ENCODE assay signal across 8 cellular contexts in the genomic region with DNA sequence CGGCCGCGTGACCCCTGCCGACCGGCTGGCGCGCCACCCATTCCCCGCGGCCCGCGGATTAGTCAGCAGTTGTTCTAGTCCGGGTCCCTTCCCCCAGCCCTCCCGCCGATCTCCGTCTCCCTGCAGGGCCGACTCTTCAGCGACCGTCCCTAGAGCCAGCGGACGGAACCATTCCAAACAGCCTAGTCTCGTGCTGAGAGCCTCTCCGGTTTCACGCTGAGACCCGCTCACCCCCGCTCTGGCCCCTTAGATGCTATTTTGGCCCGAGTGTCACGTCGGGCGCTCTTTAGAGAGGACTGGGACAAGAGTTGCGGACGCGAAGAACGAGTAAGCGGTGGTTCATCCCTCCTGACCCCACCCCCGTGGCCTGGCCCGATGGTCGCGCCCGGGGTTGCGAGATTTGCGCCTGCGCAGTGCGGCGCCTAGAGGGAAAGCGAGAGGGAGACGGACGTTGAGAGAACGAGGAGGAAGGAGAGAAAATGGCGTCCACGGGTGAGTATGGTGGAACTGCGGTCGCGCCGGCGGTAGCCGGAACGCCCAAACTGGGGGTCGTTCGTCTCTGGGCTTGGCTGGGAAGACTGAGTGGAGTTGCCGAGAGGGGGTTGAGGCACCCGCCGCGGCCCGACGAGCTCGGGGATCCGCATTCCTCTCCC.
DNase-seq lines count a peak whose midpoint lies in the region; ATAC-seq lines count a peak whose summit lies in the region.

A gene with protein sequence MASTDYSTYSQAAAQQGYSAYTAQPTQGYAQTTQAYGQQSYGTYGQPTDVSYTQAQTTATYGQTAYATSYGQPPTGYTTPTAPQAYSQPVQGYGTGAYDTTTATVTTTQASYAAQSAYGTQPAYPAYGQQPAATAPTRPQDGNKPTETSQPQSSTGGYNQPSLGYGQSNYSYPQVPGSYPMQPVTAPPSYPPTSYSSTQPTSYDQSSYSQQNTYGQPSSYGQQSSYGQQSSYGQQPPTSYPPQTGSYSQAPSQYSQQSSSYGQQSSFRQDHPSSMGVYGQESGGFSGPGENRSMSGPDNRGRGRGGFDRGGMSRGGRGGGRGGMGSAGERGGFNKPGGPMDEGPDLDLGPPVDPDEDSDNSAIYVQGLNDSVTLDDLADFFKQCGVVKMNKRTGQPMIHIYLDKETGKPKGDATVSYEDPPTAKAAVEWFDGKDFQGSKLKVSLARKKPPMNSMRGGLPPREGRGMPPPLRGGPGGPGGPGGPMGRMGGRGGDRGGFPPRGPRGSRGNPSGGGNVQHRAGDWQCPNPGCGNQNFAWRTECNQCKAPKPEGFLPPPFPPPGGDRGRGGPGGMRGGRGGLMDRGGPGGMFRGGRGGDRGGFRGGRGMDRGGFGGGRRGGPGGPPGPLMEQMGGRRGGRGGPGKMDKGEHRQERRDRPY (plus strand): TSS at position 411 of the 653 bp plus-strand sequence. CDS start 69 bp downstream, at position 480.
A gene (minus strand): TSS at position 124 of the 653 bp plus-strand sequence. CDS start 2,355 bp downstream, outside the sequence.

- H3K27ac Mint-ChIP-seq in activated naive CD4-positive, alpha-beta T cell treated with anti-CD3 and anti-CD28 coated beads, Interleukin-2, amount 10 ng/mL, durations not matched to agents 7 days and 5 days, result peak within 1 kb of the TSS; percentile 96

- H3K9ac ChIP-seq in SK-N-MC (ENCODE audit: insufficient read length), result peak within 1 kb of the TSS; percentile 100

- peak; percentile 73 for ATAC-seq in HG02571 (IDR thresholded peaks at IDR 0.05; ENCODE audit: unreplicated experiment)

- peaks cover 70% of the 10 kb centered on the region for H3K36me3 ChIP-seq in SK-N-MC (ENCODE audit: insufficient read depth, low read length)

- no peaks in the 10 kb centered on the region for H3K9me3 ChIP-seq in SK-N-MC (ENCODE audit: low read depth, low read length)

- H3K4me1 Mint-ChIP-seq in activated naive CD4-positive, alpha-beta T cell treated with anti-CD3 and anti-CD28 coated beads, Interleukin-2, amount 10 ng/mL, durations not matched to agents 7 days and 5 days, result peaks cover 50% of the 10 kb centered on the region

- H3K27me3 Mint-ChIP-seq in activated naive CD4-positive, alpha-beta T cell treated with anti-CD3 and anti-CD28 coated beads, Interleukin-2, amount 10 ng/mL, durations not matched to agents 7 days and 5 days, result peaks cover 5% of the 10 kb centered on the region

- no peaks in the 10 kb centered on the region for H3K9me3 Mint-ChIP-seq in activated naive CD4-positive, alpha-beta T cell treated with anti-CD3 and anti-CD28 coated beads, Interleukin-2, amount 10 ng/mL, durations not matched to agents 7 days and 5 days

- peaks cover 49% of the 10 kb centered on the region for H3K36me3 Mint-ChIP-seq in activated naive CD4-positive, alpha-beta T cell treated with anti-CD3 and anti-CD28 coated beads, Interleukin-2, amount 10 ng/mL, durations not matched to agents 7 days and 5 days

- CTCF ChIA-PET in activated naive CD4-positive, alpha-beta T cell treated with anti-CD3 and anti-CD28 coated beads, Interleukin-2, amount 10 ng/mL, durations not matched to agents 7 days and 5 days (lab: Charles Lee), result no interaction called here

- DNase-seq in GM04504 (ENCODE audit: low read depth) (peak; percentile 95), NCI-H1048 (lab: John Stamatoyannopoulos, UW) (peak; percentile 80), SK-N-MC (ENCODE audit: low read depth, low spot score) (peak; percentile 60), germinal center (ENCODE audit: low spot score) (peak; percentile 92), non-pigmented ciliary epithelial cell (ENCODE audit: low read depth) (peak; percentile 86), substantia nigra (lab: John Stamatoyannopoulos, UW) (peak; percentile 73 to 100 (median 94))
- DNase-seq in activated naive CD4-positive, alpha-beta T cell treated with anti-CD3 and anti-CD28 coated beads, Interleukin-2, amount 10 ng/mL, durations not matched to agents 7 days and 5 days, result peak; percentile 95

- H3K4me3 Mint-ChIP-seq in activated naive CD4-positive, alpha-beta T cell treated with anti-CD3 and anti-CD28 coated beads, Interleukin-2, amount 10 ng/mL, durations not matched to agents 7 days and 5 days, result peak within 1 kb of the TSS; percentile 84

- H3K4me3 ChIP-seq in SK-N-MC, result peak within 1 kb of the TSS; percentile 99

- H3K27ac ChIP-seq in SK-N-MC (peak within 1 kb of the TSS; percentile 100), substantia nigra (ENCODE audit: low read depth, low read length, poor library complexity, severe bottlenecking) (peak within 1 kb of the TSS; percentile 100)

Comparison
In these comparisons a context has a peak if more than half of its experiments do, and no peak if none do; other contexts are left out.
1. Peak in every context shown above with its lines: DNase-seq, ATAC-seq, H3K4me3 ChIP-seq and H3K27ac ChIP-seq.